In the genomic region with DNA sequence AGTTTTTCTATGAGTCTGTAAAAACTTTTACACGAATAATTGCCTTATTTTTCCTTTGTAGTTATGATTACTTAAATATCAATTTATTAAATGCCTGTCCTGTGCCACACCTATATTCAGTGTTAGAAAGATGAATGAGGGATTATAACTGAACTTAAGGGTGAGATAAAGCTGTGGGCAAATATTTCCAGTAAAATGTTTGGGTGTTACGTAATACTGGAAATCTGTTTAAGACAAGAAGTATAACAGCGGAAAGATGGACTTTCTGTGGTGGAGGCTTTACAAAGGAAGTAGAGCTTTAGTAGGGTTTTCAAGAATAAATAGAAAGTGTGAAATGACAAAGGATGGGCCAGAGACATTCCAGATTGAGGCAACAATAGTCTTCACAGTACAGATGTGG, we compare ENCODE assay signal across 19 cellular contexts.
DNase-seq lines count a peak whose midpoint lies in the region; ATAC-seq and TF ChIP-seq lines count a peak whose summit lies in the region.
"Had no signal": no experiment of that assay in that cellular context is flagged by ENCODE, and none has a peak within 500 bp of the region (broad histone marks: within the 10 kb centered on the region; RNA-seq: fewer than 3 reads in every experiment).

No MANE protein-coding gene starts in this region.

- no peak overlapping the region for H2BK12ac ChIP-seq in mesenchymal stem cell (ENCODE audit: low read length in 2 of 2)

- H2AK5ac ChIP-seq in mesenchymal stem cell (ENCODE audit: low read length, severe bottlenecking) = no peak overlapping the region

- no peak overlapping the region for H4K8ac ChIP-seq in mesenchymal stem cell (ENCODE audit: low read length)

- H3K27me3 Mint-ChIP-seq in stimulated activated memory B cell treated with anti-CD40 and anti-IgM and Interleukin-4, amounts not matched to agents 10 μg/mL and 1 μg/mL and 100 μg/mL, for 72 hours = no peaks in the 10 kb centered on the region
- H3K27me3 Mint-ChIP-seq: CD4-positive, CD25-positive, alpha-beta regulatory T cell; CD8-positive, alpha-beta memory T cell had no signal

- H3K23ac ChIP-seq in mesenchymal stem cell (ENCODE audit: low read length in 2 of 2) = no peak overlapping the region

- H2BK120ac ChIP-seq in mesenchymal stem cell (ENCODE audit: low read depth, low read length) = no peak overlapping the region

- no peak overlapping the region for H2BK15ac ChIP-seq in mesenchymal stem cell (ENCODE audit: low read depth, poor library complexity, severe bottlenecking)

- no peaks in the 10 kb centered on the region for H3K79me1 ChIP-seq in mesenchymal stem cell (replicated peaks; ENCODE audit: low read length, poor library complexity, severe bottlenecking)

- DNase-seq in NCI-H226 (peak; percentile 79), amniotic epithelial cell (ENCODE audit: low read depth) (peak; percentile 49), mesenchymal stem cell (peak; percentile 6), smooth muscle cell (lab: John Stamatoyannopoulos, UW; ENCODE audit: unreplicated experiment) (no peak), GM19238 (ENCODE audit: insufficient read length, low spot score) (no peak)
- no peak for DNase-seq in activated CD8-positive, alpha-beta memory T cell treated with anti-CD3 and anti-CD28 coated beads, Interleukin-2, amount 50 U/mL, for 48 hours
- DNase-seq: ACHN; BE2C; C1 segment of cervical spinal cord; CD4-positive, CD25-positive, alpha-beta regulatory T cell; CD8-positive, alpha-beta memory T cell; COR-L47; DMS 273 treated with DMSO at 0.1 percent for 48 hours; DMS53; DND-41; EL had no signal

- no peaks in the 10 kb centered on the region for H3K36me3 ChIP-seq in mesenchymal stem cell (ENCODE audit: control insufficient read depth in 1 of 2, insufficient read depth in 2 of 2, low read depth in 1 of 2, low read length in 2 of 2)
- H3K36me3 ChIP-seq in smooth muscle cell (ENCODE audit: low read depth) = no peaks in the 10 kb centered on the region
- H3K36me3 ChIP-seq: BE2C, HAP-1 had no signal

- H3K4me1 Mint-ChIP-seq in stimulated activated memory B cell treated with anti-CD40 and anti-IgM and Interleukin-4, amounts not matched to agents 10 μg/mL and 1 μg/mL and 100 μg/mL, for 72 hours = no peaks in the 10 kb centered on the region
- H3K4me1 Mint-ChIP-seq: CD4-positive, CD25-positive, alpha-beta regulatory T cell; CD8-positive, alpha-beta memory T cell had no signal

- WGBS in mesenchymal stem cell = 88% methylated on average over 2 of the region's 3 CpGs
- 37% methylated on average over 3 of the region's 3 CpGs for WGBS in smooth muscle cell (ENCODE audit: low lambda C conversion rate)

- H3K9ac ChIP-seq in mesenchymal stem cell (ENCODE audit: low read length) (no peak overlapping the region), smooth muscle cell (ENCODE audit: low read depth) (no peak overlapping the region)

- no peak overlapping the region for H3K14ac ChIP-seq in mesenchymal stem cell (ENCODE audit: low read length in 2 of 2)

- H3K4me1 ChIP-seq in mesenchymal stem cell (ENCODE audit: control insufficient read depth, insufficient read depth, low read depth, low read length) = no peaks in the 10 kb centered on the region
- H3K4me1 ChIP-seq in smooth muscle cell (ENCODE audit: low read depth) = peaks cover 10% of the 10 kb centered on the region
- H3K4me1 ChIP-seq: BE2C, HAP-1 had no signal

- no peaks in the 10 kb centered on the region for H3F3A ChIP-seq in smooth muscle cell (ENCODE audit: low read depth)

- no peak overlapping the region for H2BK5ac ChIP-seq in mesenchymal stem cell (ENCODE audit: low read depth, low read length, poor library complexity, severe bottlenecking)

- no peak overlapping the region for H3K27ac ChIP-seq in mesenchymal stem cell (ENCODE audit: low read length, poor library complexity, severe bottlenecking)
- peak overlapping the region; percentile 28 for H3K27ac ChIP-seq in smooth muscle cell (ENCODE audit: low read depth)

- H4K20me1 ChIP-seq in smooth muscle cell (ENCODE audit: low read depth) = no peaks in the 10 kb centered on the region

- H3K18ac ChIP-seq in mesenchymal stem cell (ENCODE audit: low read depth in 1 of 2, low read length in 2 of 2) = no peak overlapping the region

- no peaks in the 10 kb centered on the region for H3K27me3 ChIP-seq in mesenchymal stem cell (ENCODE audit: control insufficient read depth in 1 of 2, insufficient read depth in 1 of 2, low read length in 2 of 2)
- H3K27me3 ChIP-seq in smooth muscle cell (ENCODE audit: low read depth) = no peaks in the 10 kb centered on the region
- H3K27me3 ChIP-seq: BE2C had no signal

- H3K4me3 Mint-ChIP-seq in stimulated activated memory B cell treated with anti-CD40 and anti-IgM and Interleukin-4, amounts not matched to agents 10 μg/mL and 1 μg/mL and 100 μg/mL, for 72 hours = no peak overlapping the region
- H3K4me3 Mint-ChIP-seq: CD4-positive, CD25-positive, alpha-beta regulatory T cell; CD8-positive, alpha-beta memory T cell had no signal

- H3K36me3 Mint-ChIP-seq in stimulated activated memory B cell treated with anti-CD40 and anti-IgM and Interleukin-4, amounts not matched to agents 10 μg/mL and 1 μg/mL and 100 μg/mL, for 72 hours = no peaks in the 10 kb centered on the region
- H3K36me3 Mint-ChIP-seq: CD4-positive, CD25-positive, alpha-beta regulatory T cell; CD8-positive, alpha-beta memory T cell had no signal

- no peak for TF ChIP-seq CTCF in smooth muscle cell (IDR thresholded peaks at IDR 0.05; ENCODE audit: borderline replicate concordance, insufficient read depth, poor library complexity, severe bottlenecking)

- H3K4me2 ChIP-seq in mesenchymal stem cell (ENCODE audit: low read length, poor library complexity, severe bottlenecking) (no peak overlapping the region), smooth muscle cell (peak overlapping the region; percentile 64)

- ATAC-seq in stimulated activated memory B cell treated with anti-CD40 and anti-IgM and Interleukin-4, amounts not matched to agents 10 μg/mL and 1 μg/mL and 100 μg/mL, for 72 hours = no peak
- ATAC-seq: GM12878 had no signal

- H3K4ac ChIP-seq in mesenchymal stem cell (ENCODE audit: low read depth in 1 of 2, low read length in 2 of 2) = no peak overlapping the region

- H3K9me3 Mint-ChIP-seq in stimulated activated memory B cell treated with anti-CD40 and anti-IgM and Interleukin-4, amounts not matched to agents 10 μg/mL and 1 μg/mL and 100 μg/mL, for 72 hours = peaks cover 11% of the 10 kb centered on the region

- H4K91ac ChIP-seq in mesenchymal stem cell (ENCODE audit: low read length) = no peak overlapping the region

- no peak overlapping the region for H3K27ac Mint-ChIP-seq in stimulated activated memory B cell treated with anti-CD40 and anti-IgM and Interleukin-4, amounts not matched to agents 10 μg/mL and 1 μg/mL and 100 μg/mL, for 72 hours
- H3K27ac Mint-ChIP-seq: CD4-positive, CD25-positive, alpha-beta regulatory T cell; CD8-positive, alpha-beta memory T cell had no signal

- H3K79me2 ChIP-seq in smooth muscle cell (ENCODE audit: low read depth) = no peaks in the 10 kb centered on the region

- no peak overlapping the region for H2AFZ ChIP-seq in mesenchymal stem cell (ENCODE audit: low read depth, low read length)
- H2AFZ ChIP-seq in smooth muscle cell (ENCODE audit: low read depth) = no peak overlapping the region

- H3K9me3 ChIP-seq in mesenchymal stem cell (ENCODE audit: control insufficient read depth, low read length) = peaks cover 56% of the 10 kb centered on the region
- peaks cover 8% of the 10 kb centered on the region for H3K9me3 ChIP-seq in smooth muscle cell (replicated peaks; ENCODE audit: low read depth)
- H3K9me3 ChIP-seq: BE2C had no signal

- no peak overlapping the region for H3K4me3 ChIP-seq in mesenchymal stem cell (ENCODE audit: insufficient read depth in 1 of 2, low read depth in 1 of 2, low read length in 2 of 2)
- no peak overlapping the region for H3K4me3 ChIP-seq in smooth muscle cell
- H3K4me3 ChIP-seq: GM12878, HAP-1 had no signal

Comparison
In these comparisons a context has a peak if more than half of its experiments do, and no peak if none do; other contexts are left out.
1. DNase-seq: peak in NCI-H226 (single experiment), amniotic epithelial cell (single experiment) and mesenchymal stem cell (single experiment); none in smooth muscle cell (single experiment), GM19238 (single experiment) and activated CD8-positive, alpha-beta memory T cell treated with anti-CD3 and anti-CD28 coated beads, Interleukin-2, amount 50 U/mL, for 48 hours (single experiment).